Comparison of ENCODE assay signal across 8 cellular contexts in the genomic region with DNA sequence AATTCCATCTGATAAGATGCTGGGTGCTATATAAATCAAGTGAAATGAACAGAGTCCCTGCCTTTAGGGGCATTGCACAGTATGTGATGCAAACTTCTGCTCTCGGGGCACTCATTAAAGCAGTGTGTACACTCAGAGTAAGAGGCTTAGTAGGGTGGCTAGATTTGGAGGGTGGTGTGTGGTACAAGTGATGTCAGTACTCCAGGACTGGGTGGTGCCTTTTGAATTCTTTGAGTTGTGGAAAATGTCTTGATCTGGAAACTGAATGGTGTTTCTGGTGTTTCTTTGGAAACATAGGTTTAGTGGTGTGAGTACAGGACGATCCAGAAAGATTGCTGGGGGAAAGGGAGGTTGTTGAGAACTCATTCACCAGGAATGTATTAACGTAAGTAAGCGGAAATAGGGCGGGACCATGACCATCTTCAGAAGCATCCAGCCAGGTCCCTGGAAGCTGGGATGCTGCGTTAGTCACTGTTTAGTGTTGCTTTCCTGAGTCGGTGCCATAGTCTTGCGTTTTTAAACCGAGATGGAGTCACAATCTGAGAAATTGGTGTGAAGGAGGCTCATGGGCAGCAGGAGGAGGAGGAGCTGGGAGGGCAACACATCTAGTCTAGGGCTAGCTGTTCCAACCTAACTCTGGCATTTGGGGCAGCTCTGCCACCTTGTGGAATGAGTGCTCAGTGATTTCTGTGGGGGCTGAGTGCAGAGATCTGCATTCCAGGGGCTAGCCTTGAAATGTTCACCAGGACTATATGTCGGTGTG.
DNase-seq lines count a peak whose midpoint lies in the region; ATAC-seq lines count a peak whose summit lies in the region.

No MANE protein-coding gene starts in this region.

- DNase-seq in NOMO-1 (lab: John Stamatoyannopoulos, UW; ENCODE audit: unreplicated experiment in 2 of 2) = peak; percentile 15 to 36
- no peak for DNase-seq in NOMO-1 treated with dmso at 0.1 percent for 144 hours (lab: John Stamatoyannopoulos, UW; ENCODE audit: unreplicated experiment)
- peak; percentile 88 for DNase-seq in NCI-H2196 (lab: John Stamatoyannopoulos, UW; ENCODE audit: unreplicated experiment)
- DNase-seq in activated CD4-positive, alpha-beta T cell treated with anti-CD3 and anti-CD28 coated beads for 24 hours (ENCODE audit: low read depth in 2 of 2) = peak; percentile 20 to 26
- DNase-seq in cerebellum (ENCODE audit: low spot score) = peak; percentile 83
- DNase-seq in left lobe of liver (ENCODE audit: low spot score) = peak; percentile 63
- peak; percentile 58 for DNase-seq in stimulated activated CD4-positive, alpha-beta T cell treated with anti-CD3 and anti-CD28 coated beads, Interleukin-1b, Interleukin-23, amount 100 ng/mL, for 48 hours

- ATAC-seq in left lobe of liver = peak; percentile 98
- ATAC-seq in HG02973 (IDR thresholded peaks at IDR 0.05; ENCODE audit: unreplicated experiment) = no peak
